11 cellular contexts compared by ENCODE assay signal in the genomic region with DNA sequence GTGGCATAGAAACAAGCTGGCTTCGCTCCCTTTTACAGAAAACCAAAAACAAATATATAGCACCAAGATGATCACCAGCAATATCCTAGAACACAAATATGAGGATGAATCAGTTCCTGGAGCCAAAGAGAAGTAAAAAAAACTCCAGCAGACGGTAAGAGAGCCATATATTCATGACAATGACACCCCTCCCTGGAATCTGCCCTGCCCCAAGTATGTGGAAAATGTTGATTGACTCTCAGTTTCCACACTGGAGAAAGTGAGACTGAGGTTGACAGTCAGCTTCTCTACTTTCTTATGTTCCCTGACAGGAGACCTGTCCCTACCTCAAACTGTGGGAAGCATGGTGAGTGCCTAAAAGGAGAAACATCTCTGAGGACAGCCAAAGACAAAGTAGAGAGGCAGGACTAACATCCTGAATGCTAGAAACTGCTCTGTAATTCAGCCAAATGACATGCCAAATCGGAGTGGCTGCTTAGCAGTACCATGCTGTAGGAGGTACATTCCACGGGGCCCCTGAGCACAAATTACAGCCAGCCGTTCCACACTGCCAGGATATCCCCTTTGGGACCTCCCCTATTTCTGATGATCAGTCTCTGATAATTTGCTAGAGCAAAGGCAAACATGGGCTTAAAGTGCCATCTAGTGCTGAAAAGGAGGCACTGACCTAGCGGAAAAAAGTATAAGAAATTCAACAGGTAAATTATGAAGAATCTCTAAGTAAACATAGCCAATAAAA.
DNase-seq lines count a peak whose midpoint lies in the region; ATAC-seq, FAIRE-seq and TF ChIP-seq lines count a peak whose summit lies in the region.
"Had no signal": no experiment of that assay in that cellular context is flagged by ENCODE, and none has a peak within 500 bp of the region (broad histone marks: within the 10 kb centered on the region; RNA-seq: fewer than 3 reads in every experiment).

No MANE protein-coding gene starts in this region.

- BruUV-seq in PC-3 (replicated peaks; lab: Mats Ljungman, UMichigan), result no TSS peak

- peaks cover 5% of the 10 kb centered on the region; the same call in 1 of the 2 replicates for H3K4me1 ChIP-seq in PC-3 (ENCODE audit: insufficient read depth, low read length)
- H3K4me1 ChIP-seq: ascending aorta had no signal

- H3K9me3 ChIP-seq in PC-3 (ENCODE audit: low read length), result peaks cover 16% of the 10 kb centered on the region
- H3K9me3 ChIP-seq: ascending aorta had no signal

- peak overlapping the region; percentile 90 for H3K27ac ChIP-seq in PC-3 (ENCODE audit: low read length)
- H3K27ac ChIP-seq: ascending aorta had no signal

- peak overlapping the region; percentile 71 for H2AFZ ChIP-seq in PC-3 (ENCODE audit: low read length)

- no peaks in the 10 kb centered on the region for H3K27me3 ChIP-seq in PC-3 (ENCODE audit: low read length)
- H3K27me3 ChIP-seq: ascending aorta had no signal

- CTCF ChIA-PET in AG04449 (lab: Yijun Ruan, JAX) (interaction anchor here (0.7 to 4.0 kb wide), 5 partner anchors 420 to 1181 kb away, joined by 3 to 63 read pairs (median 3); a partner anchor contains a TSS), PC-3 (lab: Charles Lee) (no interaction called here)

- peak overlapping the region; percentile 69 for H3K4me2 ChIP-seq in PC-3 (ENCODE audit: low read length)

- TF ChIP-seq CTCF in AG04449 (IDR thresholded peaks at IDR 0.05; ENCODE audit: insufficient read depth, low read length, missing control alignments), result peak; percentile 37
- peak; percentile 99 for TF ChIP-seq CTCF in PC-3 (conservative IDR thresholded peaks at IDR 0.05; ENCODE audit: low read depth, low read length)
- TF ChIP-seq CTCF in fibroblast of mammary gland (conservative IDR thresholded peaks at IDR 0.05; ENCODE audit: control insufficient read depth, insufficient read depth, low read depth, low read length), result peak; percentile 76

- intact Hi-C loops in PC-3 (cut with micrococcal nuclease), result loop anchor here (1.0 to 10.0 kb wide), 7 partner anchors 135 to 1597 kb away; no protein-coding TSS in a partner anchor

- H4K20me1 ChIP-seq in PC-3 (ENCODE audit: low read length), result no peaks in the 10 kb centered on the region

- H3K9me2 ChIP-seq in PC-3 (replicated peaks; ENCODE audit: low read length), result no peaks in the 10 kb centered on the region

- H3K36me3 ChIP-seq in PC-3 (ENCODE audit: low read depth, low read length), result peaks cover 9% of the 10 kb centered on the region
- H3K36me3 ChIP-seq: ascending aorta had no signal

- peaks cover 3% of the 10 kb centered on the region for H3F3A ChIP-seq in PC-3 (ENCODE audit: low read length, unreplicated experiment)

- DNase-seq in AG04449 (ENCODE audit: low read depth, low spot score) (peak; percentile 63), GM18507 (ENCODE audit: extremely low spot score, insufficient read length, low read depth) (no peak), PC-3 (peak; percentile 94), fibroblast of mammary gland (ENCODE audit: low read depth) (peak; percentile 77), retina (no peak), NCI-H1694 treated with DMSO at 0.1 percent for 48 hours (lab: John Stamatoyannopoulos, UW) (no peak)
- DNase-seq: naive thymus-derived CD8-positive, alpha-beta T cell; SHP77 had no signal

- H3K79me2 ChIP-seq in PC-3 (ENCODE audit: low read length), result no peaks in the 10 kb centered on the region

- H3K9ac ChIP-seq in PC-3 (ENCODE audit: low read length), result peak overlapping the region; percentile 75

- H3K4me3 ChIP-seq in AG04449 (ENCODE audit: low read depth, low read length), result no peak overlapping the region; the same call in 1 of the 2 replicates
- peak overlapping the region; percentile 34; the same call in 1 of the 2 replicates for H3K4me3 ChIP-seq in PC-3 (ENCODE audit: low read length)
- H3K4me3 ChIP-seq in fibroblast of mammary gland (ENCODE audit: control insufficient read depth, low read depth, low read length), result no peak overlapping the region
- H3K4me3 ChIP-seq: ascending aorta had no signal

- ATAC-seq in PC-3 (peak; percentile 94), GM18861 (IDR thresholded peaks at IDR 0.05; ENCODE audit: unreplicated experiment) (no peak), GM19395 (IDR thresholded peaks at IDR 0.05; ENCODE audit: unreplicated experiment) (no peak)
- ATAC-seq: naive thymus-derived CD8-positive, alpha-beta T cell had no signal

- peak; percentile 12 for FAIRE-seq in GM18507 (lab: Jason Lieb, UNC)

- POLR2A ChIA-PET in AG04449 (lab: Yijun Ruan, JAX), result interaction anchor here (0.7 to 1.2 kb wide), 2 partner anchors 243 to 419 kb away, joined by 3 to 4 read pairs; no protein-coding TSS in a partner anchor
- POLR2A ChIA-PET in PC-3 (lab: Charles Lee; ENCODE audit: unreplicated experiment), result no interaction called here

Comparison
In these comparisons a context has a peak if more than half of its experiments do, and no peak if none do; other contexts are left out.
1. DNase-seq: peak in AG04449 (single experiment), PC-3 (single experiment) and fibroblast of mammary gland (single experiment); none in GM18507 (single experiment), retina (single experiment) and NCI-H1694 treated with DMSO at 0.1 percent for 48 hours (single experiment).
2. CTCF ChIP-seq: peak in every context shown above with its lines; median percentile 99 in PC-3; 76 in fibroblast of mammary gland; 37 in AG04449.